Comparison of ENCODE assay signal across 20 cellular contexts in genomic region chr5:53908752-53909151, GRCh38.
DNase-seq lines count a peak whose midpoint lies in the region; ATAC-seq and TF ChIP-seq lines count a peak whose summit lies in the region.
"Had no signal": no experiment of that assay in that cellular context is flagged by ENCODE, and none has a peak within 500 bp of the region (broad histone marks: within the 10 kb centered on the region; RNA-seq: fewer than 3 reads in every experiment).

No MANE protein-coding gene starts in this region.

- DNase-seq in RWPE1 (ENCODE audit: low spot score) (peak; percentile 23), epithelial cell of esophagus (ENCODE audit: low read depth) (peak; percentile 73), left ventricle myocardium superior (no peak), retina (no peak)
- DNase-seq: 8988T; ACHN; C1 segment of cervical spinal cord; Calu3; CD4-positive, alpha-beta memory T cell; COR-L47; DMS53; DMS79 treated with DMSO at 0.1 percent for 48 hours; GF-D8; GM23248; H9; HFFc6 had no signal

- H3K4me1 ChIP-seq in HEK293 (ENCODE audit: control insufficient read depth, insufficient read depth, low read length), result no peaks in the 10 kb centered on the region
- H3K4me1 ChIP-seq: A549 had no signal

- TF ChIP-seq CTCF in HEK293 (tag by site-specific recombination; IDR thresholded peaks at IDR 0.05), result no peak
- TF ChIP-seq CTCF in RWPE1 (conservative IDR thresholded peaks at IDR 0.05; ENCODE audit: low read depth), result no peak
- TF ChIP-seq CTCF in epithelial cell of esophagus (IDR thresholded peaks at IDR 0.05; ENCODE audit: insufficient read depth, low read depth, low read length, missing control alignments), result no peak

- H3K4me3 ChIP-seq in HEK293 (ENCODE audit: low read depth, low read length) (no peak overlapping the region), epithelial cell of esophagus (ENCODE audit: low read length) (no peak overlapping the region)
- H3K4me3 ChIP-seq: A549, GM23248 had no signal

- intact Hi-C loops in left ventricle myocardium superior (cut with micrococcal nuclease), result no loop called here

- no peaks in the 10 kb centered on the region for H3K36me3 ChIP-seq in HEK293 (ENCODE audit: control insufficient read depth in 2 of 2, insufficient read depth in 1 of 2, low read length in 2 of 2)

- ATAC-seq in left ventricle myocardium superior (no peak), GM18519 (IDR thresholded peaks at IDR 0.05; ENCODE audit: low FRiP score, unreplicated experiment) (no peak)
- ATAC-seq: A549, HCT116 had no signal

- CTCF ChIA-PET in HEK293 (lab: Yijun Ruan, JAX), result no interaction called here
- CTCF ChIA-PET in RWPE1 (lab: Yijun Ruan, JAX), result interaction anchor here (0.5 to 0.7 kb wide), 3 partner anchors 9 to 1186 kb away, joined by 3 to 4 read pairs (median 3); no protein-coding TSS in a partner anchor

- H3K27ac ChIP-seq in HEK293 (ENCODE audit: extremely low read depth, low read depth, low read length) (no peak overlapping the region), RWPE1 (no peak overlapping the region)
- H3K27ac ChIP-seq: A549, GM23248 had no signal

- no peaks in the 10 kb centered on the region for H3K9me3 ChIP-seq in HEK293 (ENCODE audit: control insufficient read depth, insufficient read depth, low read depth, low read length)
- H3K9me3 ChIP-seq: A549 had no signal

- POLR2A ChIA-PET in HEK293 (lab: Yijun Ruan, JAX) (no interaction called here), RWPE1 (lab: Yijun Ruan, JAX; ENCODE audit: low non-redundant PET) (no interaction called here)

TF ChIP-seq in HEK293, 187 proteins besides CTCF, POLR2A, EP300 and RAD21:
- no peak for TF ChIP-seq ZNF239 (tag by site-specific recombination; IDR thresholded peaks at IDR 0.05)
- no peak for TF ChIP-seq ZNF157 (tag by site-specific recombination; IDR thresholded peaks at IDR 0.05)
- TF ChIP-seq ZNF549 (tag by site-specific recombination; IDR thresholded peaks at IDR 0.05), result no peak
- TF ChIP-seq, protein P1, sequence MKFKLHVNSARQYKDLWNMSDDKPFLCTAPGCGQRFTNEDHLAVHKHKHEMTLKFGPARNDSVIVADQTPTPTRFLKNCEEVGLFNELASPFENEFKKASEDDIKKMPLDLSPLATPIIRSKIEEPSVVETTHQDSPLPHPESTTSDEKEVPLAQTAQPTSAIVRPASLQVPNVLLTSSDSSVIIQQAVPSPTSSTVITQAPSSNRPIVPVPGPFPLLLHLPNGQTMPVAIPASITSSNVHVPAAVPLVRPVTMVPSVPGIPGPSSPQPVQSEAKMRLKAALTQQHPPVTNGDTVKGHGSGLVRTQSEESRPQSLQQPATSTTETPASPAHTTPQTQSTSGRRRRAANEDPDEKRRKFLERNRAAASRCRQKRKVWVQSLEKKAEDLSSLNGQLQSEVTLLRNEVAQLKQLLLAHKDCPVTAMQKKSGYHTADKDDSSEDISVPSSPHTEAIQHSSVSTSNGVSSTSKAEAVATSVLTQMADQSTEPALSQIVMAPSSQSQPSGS (tag by site-specific recombination; IDR thresholded peaks at IDR 0.05; ENCODE audit: low read depth), result peak; percentile 31; the same call in 1 of the 2 replicates
- TF ChIP-seq IKZF3 (tag by site-specific recombination; IDR thresholded peaks at IDR 0.05), result no peak

Comparison
In these comparisons a context has a peak if more than half of its experiments do, and no peak if none do; other contexts are left out.
1. DNase-seq: peak in RWPE1 (single experiment) and epithelial cell of esophagus (single experiment); none in left ventricle myocardium superior (single experiment) and retina (single experiment).